10 cellular contexts compared by ENCODE assay signal in genomic region chr4:36189511-36190226, GRCh38. TPM values are rescaled to one million over a fixed set of nuclear protein-coding genes. Genes with fewer than 3 reads are reported as not detected.
A peak's percentile ranks its signal among the peaks of the same experiment; 100 is the strongest.
DNase-seq lines count a peak whose midpoint lies in the region; ATAC-seq and TF ChIP-seq lines count a peak whose summit lies in the region.
"Had no signal": no experiment of that assay in that cellular context is flagged by ENCODE, and none has a peak within 500 bp of the region (broad histone marks: within the 10 kb centered on the region; RNA-seq: fewer than 3 reads in every experiment).

No MANE protein-coding gene starts in this region.

- DNase-seq in NCI-H526 treated with DMSO at 0.1 percent for 48 hours (lab: John Stamatoyannopoulos, UW) (peak; percentile 37), DMS53 (lab: John Stamatoyannopoulos, UW) (no peak), NCI-H1694 treated with DMSO at 0.1 percent for 48 hours (lab: John Stamatoyannopoulos, UW) (no peak), thyroid gland (no peak)
- DNase-seq in natural killer cell treated with Interleukin-12 subunit alpha and Interleukin-12 subunit beta and Interleukin-15 and Interleukin-18, amount 100 ng/mL, for 72 hours (ENCODE audit: low spot score) = peak; percentile 69
- DNase-seq in stimulated activated CD4-positive, alpha-beta T cell treated with anti-CD3 and anti-CD28 coated beads, Interleukin-2, amount 100 ng/mL, for 24 hours = no peak
- DNase-seq: NCI-H748 treated with DMSO at 0.1 percent for 48 hours had no signal

- peak overlapping the region; percentile 81 to 86 for H3K27ac Mint-ChIP-seq in natural killer cell treated with Interleukin-12 subunit alpha and Interleukin-12 subunit beta and Interleukin-15 and Interleukin-18, amount 100 ng/mL, for 72 hours

- H3K4me1 Mint-ChIP-seq in natural killer cell treated with Interleukin-12 subunit alpha and Interleukin-12 subunit beta and Interleukin-15 and Interleukin-18, amount 100 ng/mL, for 72 hours (ENCODE audit: low read depth in 2 of 2) = peaks cover 38 to 44% of the 10 kb centered on the region in 2 donors

- WGBS in thyroid gland, 2 donors = 66 to 67% methylated on average over 3 of the region's 3 CpGs

- TF ChIP-seq CTCF in thyroid gland (IDR thresholded peaks at IDR 0.05) = no peak

- H3K4me3 ChIP-seq in thyroid gland (replicated peaks in 1 of 3) = no peak overlapping the region
- H3K4me3 ChIP-seq: suprapubic skin had no signal

- H3K9me3 ChIP-seq in thyroid gland = no peaks in the 10 kb centered on the region
- H3K9me3 ChIP-seq: suprapubic skin had no signal

- intact Hi-C loops in thyroid gland (cut with DNase I) = no loop called here

- H3K4me1 ChIP-seq in thyroid gland = no peaks in the 10 kb centered on the region
- H3K4me1 ChIP-seq: suprapubic skin had no signal

- no peaks in the 10 kb centered on the region for H3K27me3 Mint-ChIP-seq in natural killer cell treated with Interleukin-12 subunit alpha and Interleukin-12 subunit beta and Interleukin-15 and Interleukin-18, amount 100 ng/mL, for 72 hours

- H3K27me3 ChIP-seq in thyroid gland = no peaks in the 10 kb centered on the region
- H3K27me3 ChIP-seq: suprapubic skin had no signal

- ATAC-seq in GM18909 (IDR thresholded peaks at IDR 0.05; ENCODE audit: poor library complexity, unreplicated experiment) (peak; percentile 91), HG02642 (IDR thresholded peaks at IDR 0.05; ENCODE audit: poor library complexity, unreplicated experiment) (peak; percentile 68)
- ATAC-seq in natural killer cell treated with Interleukin-12 subunit alpha and Interleukin-12 subunit beta and Interleukin-15 and Interleukin-18, amount 100 ng/mL, for 72 hours = peak; percentile 95

- no peak for TF ChIP-seq POLR2A in thyroid gland (IDR thresholded peaks at IDR 0.05)

- H3K9me3 Mint-ChIP-seq in natural killer cell treated with Interleukin-12 subunit alpha and Interleukin-12 subunit beta and Interleukin-15 and Interleukin-18, amount 100 ng/mL, for 72 hours = no peaks in the 10 kb centered on the region

- peaks cover 4 to 12% of the 10 kb centered on the region in 2 donors for H3K36me3 ChIP-seq in thyroid gland

- H3K36me3 Mint-ChIP-seq in natural killer cell treated with Interleukin-12 subunit alpha and Interleukin-12 subunit beta and Interleukin-15 and Interleukin-18, amount 100 ng/mL, for 72 hours = no peaks in the 10 kb centered on the region

- H3K27ac ChIP-seq in thyroid gland = no peak overlapping the region
- H3K27ac ChIP-seq: suprapubic skin had no signal

- peak overlapping the region; percentile 77 for H3K4me3 Mint-ChIP-seq in natural killer cell treated with Interleukin-12 subunit alpha and Interleukin-12 subunit beta and Interleukin-15 and Interleukin-18, amount 100 ng/mL, for 72 hours

RNA-seq across cellular contexts. Expression of gene ARAP2, which starts 54.6 kb away (rescaled TPM):
- total RNA-seq in natural killer cell treated with Interleukin-12 subunit alpha and Interleukin-12 subunit beta and Interleukin-15 and Interleukin-18, amount 100 ng/mL, for 72 hours = 100 to 1,000 TPM; 124 to 156 TPM
- 100 to 1,000 TPM; 109 to 247 (median 225) TPM for total RNA-seq in thyroid gland

Comparison
In these comparisons a context has a peak if more than half of its experiments do, and no peak if none do; other contexts are left out.
1. DNase-seq: peak in NCI-H526 treated with DMSO at 0.1 percent for 48 hours (single experiment) and natural killer cell treated with Interleukin-12 subunit alpha and Interleukin-12 subunit beta and Interleukin-15 and Interleukin-18, amount 100 ng/mL, for 72 hours (single experiment); none in DMS53 (single experiment), stimulated activated CD4-positive, alpha-beta T cell treated with anti-CD3 and anti-CD28 coated beads, Interleukin-2, amount 100 ng/mL, for 24 hours (0 of 2), NCI-H1694 treated with DMSO at 0.1 percent for 48 hours (single experiment) and thyroid gland (0 of 2).
2. Peak in every context shown above with its lines, with median percentiles within 50 percentile points of each other: ATAC-seq.